In the genomic region with DNA sequence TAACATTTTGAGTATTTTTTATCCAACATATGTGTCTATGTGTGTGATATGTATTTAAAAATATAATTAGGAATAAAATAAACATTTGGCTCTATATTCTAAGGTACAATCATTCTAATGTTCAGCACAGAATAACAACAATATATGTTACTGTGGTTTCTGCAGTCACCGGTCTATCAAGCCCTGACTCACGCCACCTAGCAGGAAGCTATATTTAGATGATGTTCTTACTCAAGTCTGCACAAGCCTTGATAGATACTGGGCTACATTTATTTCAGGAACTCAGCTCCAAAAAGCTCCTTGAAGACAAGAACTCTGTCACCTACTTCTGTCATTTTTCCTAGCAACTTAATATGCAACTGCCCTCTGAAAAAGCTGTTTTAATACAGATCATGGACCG, we compare ENCODE assay signal across 10 cellular contexts.
DNase-seq lines count a peak whose midpoint lies in the region; ATAC-seq and TF ChIP-seq lines count a peak whose summit lies in the region.
"Had no signal": no experiment of that assay in that cellular context is flagged by ENCODE, and none has a peak within 500 bp of the region (broad histone marks: within the 10 kb centered on the region; RNA-seq: fewer than 3 reads in every experiment).

No MANE protein-coding gene starts in this region.

- no peaks in the 10 kb centered on the region; a peak in 1 of 4 replicates for H3K4me1 ChIP-seq in SK-N-SH (ENCODE audit: control insufficient read depth in 1 of 2, insufficient read depth in 2 of 2, low read depth in 1 of 2, low read length in 1 of 2)
- H3K4me1 ChIP-seq in psoas muscle: peaks cover 9% of the 10 kb centered on the region

- peaks cover 6% of the 10 kb centered on the region for H3F3A ChIP-seq in SK-N-SH (replicated peaks; ENCODE audit: insufficient read depth)

- peak overlapping the region in 1 of 2 experiments; percentile 30; a peak in 2 of 4 replicates for H3K27ac ChIP-seq in SK-N-SH (ENCODE audit: low read depth in 2 of 2, low read length in 1 of 2)
- H3K27ac ChIP-seq in psoas muscle: peak overlapping the region; percentile 64

- no peak overlapping the region for H3K4me3 ChIP-seq in SK-N-SH (ENCODE audit: low read depth in 2 of 2, low read length in 1 of 2)
- no peak overlapping the region for H3K4me3 ChIP-seq in psoas muscle

- DNase-seq in SK-N-SH (no peak), psoas muscle (no peak), dedifferentiated amniotic fluid mesenchymal stem cell (ENCODE audit: extremely low spot score) (no peak), iPS-NIHi7 (ENCODE audit: extremely low spot score) (no peak)
- DNase-seq in effector CD8-positive, alpha-beta T cell (lab: John Stamatoyannopoulos, UW): no peak
- no peak for DNase-seq in activated CD4-positive, CD25-positive, alpha-beta regulatory T cell (lab: John Stamatoyannopoulos, UW)
- DNase-seq: caudate nucleus, T-helper 17 cell had no signal

- H3K4me2 ChIP-seq in SK-N-SH: no peak overlapping the region

- no peaks in the 10 kb centered on the region for H3K36me3 ChIP-seq in SK-N-SH (replicated peaks in 1 of 2; ENCODE audit: control insufficient read depth in 1 of 2, insufficient read depth in 2 of 2, low read length in 1 of 2)
- no peaks in the 10 kb centered on the region for H3K36me3 ChIP-seq in psoas muscle (ENCODE audit: insufficient read depth in 1 of 2, low read depth in 1 of 2)

- H4K20me1 ChIP-seq in SK-N-SH (ENCODE audit: insufficient read depth): no peaks in the 10 kb centered on the region

- POLR2A ChIA-PET in SK-N-SH (lab: Yijun Ruan, JAX): no interaction called here

- no peak overlapping the region for H3K9ac ChIP-seq in SK-N-SH

- H2AFZ ChIP-seq in SK-N-SH (ENCODE audit: low read depth): no peak overlapping the region

- no peaks in the 10 kb centered on the region for H3K79me2 ChIP-seq in SK-N-SH (ENCODE audit: insufficient read depth)

- intact Hi-C loops in psoas muscle (cut with DNase I): loop anchor here in 1 of 2 donors (10.0 kb wide), 1 partner anchor 61 kb away; no protein-coding TSS in a partner anchor

- WGBS in SK-N-SH (ENCODE audit: low lambda C conversion rate): 31% methylated on average over 3 of the region's 3 CpGs
- WGBS in psoas muscle, 3 donors: 44 to 66% (median 55%) methylated on average over 3 of the region's 3 CpGs

- H3K9me3 ChIP-seq in SK-N-SH (no peaks in the 10 kb centered on the region), psoas muscle (no peaks in the 10 kb centered on the region)

- no peaks in the 10 kb centered on the region for H3K27me3 ChIP-seq in SK-N-SH (ENCODE audit: insufficient read depth)
- H3K27me3 ChIP-seq in psoas muscle (ENCODE audit: insufficient read depth in 3 of 3, low read length in 2 of 3): peaks cover 0 to 7% (median 0%) of the 10 kb centered on the region in 3 donors

- H3K9me2 ChIP-seq in SK-N-SH: no peaks in the 10 kb centered on the region

- TF ChIP-seq CTCF in SK-N-SH (IDR thresholded peaks at IDR 0.05) (no peak), psoas muscle (IDR thresholded peaks at IDR 0.05) (no peak)

- no peak for TF ChIP-seq RAD21 in SK-N-SH (IDR thresholded peaks at IDR 0.05; ENCODE audit: low read length)

- CTCF ChIA-PET in SK-N-SH (lab: Yijun Ruan, JAX): interaction anchor here (2.7 kb wide), 1 partner anchor 10 kb away, joined by 17 read pairs; no protein-coding TSS in a partner anchor

- TF ChIP-seq EP300 in SK-N-SH (IDR thresholded peaks at IDR 0.05; ENCODE audit: borderline replicate concordance in 1 of 2, low read depth in 1 of 2, low read length in 1 of 2): no peak

- ATAC-seq in GM19351 (IDR thresholded peaks at IDR 0.05; ENCODE audit: unreplicated experiment): peak; percentile 72
- ATAC-seq in HG03095 (IDR thresholded peaks at IDR 0.05; ENCODE audit: unreplicated experiment): peak; percentile 72
- peak; percentile 70 to 91 (median 86) for ATAC-seq in psoas muscle
- ATAC-seq: T-helper 17 cell had no signal

TF ChIP-seq in SK-N-SH, 30 proteins besides CTCF, POLR2A, EP300 and RAD21:
- TF ChIP-seq MEF2A (IDR thresholded peaks at IDR 0.05; ENCODE audit: borderline replicate concordance, low read depth) (peak; percentile 47; the same call in 1 of the 2 replicates), RCOR1 (IDR thresholded peaks at IDR 0.05; ENCODE audit: low read length) (no peak)
